ENCODE assay signal across 18 cellular contexts in genomic region chr2:173119944-173120343, GRCh38. TPM values are rescaled to one million over a fixed set of nuclear protein-coding genes. Genes with fewer than 3 reads are reported as not detected.
DNase-seq lines count a peak whose midpoint lies in the region; ATAC-seq, FAIRE-seq and TF ChIP-seq lines count a peak whose summit lies in the region.
"Had no signal": no experiment of that assay in that cellular context is flagged by ENCODE, and none has a peak within 500 bp of the region (broad histone marks: within the 10 kb centered on the region; RNA-seq: fewer than 3 reads in every experiment).

No MANE protein-coding gene starts in this region.

- dilution Hi-C loops in keratinocyte (cut with MboI; ENCODE audit: extremely low pct_ligation_motif_present, low sequenced_read_pairs) = no loop called here

- H3K4me1 ChIP-seq in OCI-LY3 (ENCODE audit: low read length) = peaks cover 51% of the 10 kb centered on the region
- H3K4me1 ChIP-seq in keratinocyte (ENCODE audit: control insufficient read depth, extremely low read depth, insufficient read depth, low read length) = peaks cover 21% of the 10 kb centered on the region

- peak; percentile 57 to 62 for ATAC-seq in natural killer cell treated with Interleukin-12 subunit alpha and Interleukin-12 subunit beta and Interleukin-15 and Interleukin-18, amount 100 ng/mL, for 72 hours
- ATAC-seq in natural killer cell (no peak), HG03135 (IDR thresholded peaks at IDR 0.05; ENCODE audit: unreplicated experiment) (no peak)
- ATAC-seq: activated T-cell treated with anti-CD3 and anti-CD28 coated beads, Interleukin-2, amount 50 U/mL, for 72 hours had no signal

- no peaks in the 10 kb centered on the region for H3K27me3 Mint-ChIP-seq in natural killer cell treated with Interleukin-12 subunit alpha and Interleukin-12 subunit beta and Interleukin-15 and Interleukin-18, amount 100 ng/mL, for 72 hours
- no peaks in the 10 kb centered on the region for H3K27me3 Mint-ChIP-seq in natural killer cell (ENCODE audit: low read depth in 2 of 2)

- H4K20me1 ChIP-seq in OCI-LY3 (ENCODE audit: insufficient read depth, low read length) (peaks cover 9% of the 10 kb centered on the region; the same call in 1 of the 2 replicates), keratinocyte (ENCODE audit: control insufficient read depth, extremely low read depth, insufficient read depth, low read length) (no peaks in the 10 kb centered on the region)

- no peak for DNase-seq in natural killer cell treated with Interleukin-12 subunit alpha and Interleukin-12 subunit beta and Interleukin-15 and Interleukin-18, amount 100 ng/mL, for 72 hours (ENCODE audit: low spot score)
- no peak for DNase-seq in natural killer cell
- DNase-seq in keratinocyte (ENCODE audit: low read depth, low spot score) = no peak
- DNase-seq in RPMI8226 = no peak
- DNase-seq in central memory CD4-positive, alpha-beta T cell = no peak
- DNase-seq in SKM-1 (lab: John Stamatoyannopoulos, UW; ENCODE audit: unreplicated experiment) = no peak
- DNase-seq: activated CD8-positive, alpha-beta T cell treated with anti-CD3 and anti-CD28 coated beads for 36 hours; activated T-cell treated with anti-CD3 and anti-CD28 coated beads, Interleukin-2, amount 50 U/mL, for 72 hours; COR-L47; EL; mesendoderm; PC-9; stimulated activated CD4-positive, alpha-beta T cell treated with anti-CD3 and anti-CD28 coated beads, Interleukin-2, amount 100 ng/mL, for 48 hours; WERI-Rb-1 had no signal

- H3K9me3 ChIP-seq in OCI-LY3 (ENCODE audit: insufficient read depth, low read length) (no peaks in the 10 kb centered on the region), keratinocyte (ENCODE audit: control insufficient read depth, low read depth, low read length) (no peaks in the 10 kb centered on the region)
- H3K9me3 ChIP-seq: thyroid gland had no signal

- FAIRE-seq in keratinocyte (lab: Jason Lieb, UNC) = no peak
- FAIRE-seq: endometrium had no signal

- H3K36me3 ChIP-seq in OCI-LY3 (replicated peaks; ENCODE audit: low read depth, low read length) = peaks cover 12% of the 10 kb centered on the region
- peaks cover 0 to 3% of the 10 kb centered on the region in 2 experiments for H3K36me3 ChIP-seq in keratinocyte (ENCODE audit: control insufficient read depth in 2 of 2, extremely low read depth in 1 of 2, insufficient read depth in 2 of 2, low read length in 2 of 2)
- H3K36me3 ChIP-seq: thyroid gland, WERI-Rb-1 had no signal

- peak overlapping the region; percentile 67 for H3K4me3 Mint-ChIP-seq in natural killer cell treated with Interleukin-12 subunit alpha and Interleukin-12 subunit beta and Interleukin-15 and Interleukin-18, amount 100 ng/mL, for 72 hours
- no peak overlapping the region for H3K4me3 Mint-ChIP-seq in natural killer cell
- H3K4me3 Mint-ChIP-seq: activated CD8-positive, alpha-beta T cell treated with anti-CD3 and anti-CD28 coated beads for 36 hours; activated T-cell treated with anti-CD3 and anti-CD28 coated beads, Interleukin-2, amount 50 U/mL, for 72 hours had no signal

- H3K4me1 Mint-ChIP-seq in natural killer cell treated with Interleukin-12 subunit alpha and Interleukin-12 subunit beta and Interleukin-15 and Interleukin-18, amount 100 ng/mL, for 72 hours (ENCODE audit: low read depth in 2 of 2) = peaks cover 35 to 51% of the 10 kb centered on the region in 2 donors
- H3K4me1 Mint-ChIP-seq in natural killer cell = no peaks in the 10 kb centered on the region

- H3K27ac ChIP-seq in OCI-LY3 (ENCODE audit: low read length) (peak overlapping the region; percentile 76), keratinocyte (ENCODE audit: control insufficient read depth, insufficient read depth, low read length) (peak overlapping the region; percentile 5)
- H3K27ac ChIP-seq: PC-9, WERI-Rb-1 had no signal

- peak overlapping the region; percentile 64 for H3K9ac ChIP-seq in OCI-LY3 (ENCODE audit: low read length)
- no peak overlapping the region for H3K9ac ChIP-seq in keratinocyte (ENCODE audit: control insufficient read depth, extremely low read depth, insufficient read depth, low read length)

- H3K4me3 ChIP-seq in OCI-LY3 (ENCODE audit: low read length) (peak overlapping the region; percentile 61), keratinocyte (ENCODE audit: control insufficient read depth in 2 of 3, extremely low read depth in 1 of 3, insufficient read depth in 2 of 3, low read depth in 1 of 3, low read length in 3 of 3) (no peak overlapping the region)
- H3K4me3 ChIP-seq: PC-9, thyroid gland had no signal

- H3K79me2 ChIP-seq in OCI-LY3 (ENCODE audit: low read length) (peaks cover 58% of the 10 kb centered on the region), keratinocyte (ENCODE audit: control insufficient read depth, insufficient read depth, low read length) (peaks cover 33% of the 10 kb centered on the region)

- no peaks in the 10 kb centered on the region for H3K27me3 ChIP-seq in OCI-LY3 (ENCODE audit: low read depth, low read length)
- no peaks in the 10 kb centered on the region for H3K27me3 ChIP-seq in keratinocyte (ENCODE audit: control insufficient read depth, extremely low read depth, insufficient read depth, low read length)
- H3K27me3 ChIP-seq: thyroid gland had no signal

- H3K9me1 ChIP-seq in keratinocyte (ENCODE audit: control insufficient read depth, extremely low read depth, insufficient read depth, low read length) = no peaks in the 10 kb centered on the region

- H3K27ac Mint-ChIP-seq in natural killer cell treated with Interleukin-12 subunit alpha and Interleukin-12 subunit beta and Interleukin-15 and Interleukin-18, amount 100 ng/mL, for 72 hours = peak overlapping the region; percentile 79 to 98
- no peak overlapping the region for H3K27ac Mint-ChIP-seq in natural killer cell
- H3K27ac Mint-ChIP-seq: activated CD8-positive, alpha-beta T cell treated with anti-CD3 and anti-CD28 coated beads for 36 hours; activated T-cell treated with anti-CD3 and anti-CD28 coated beads, Interleukin-2, amount 50 U/mL, for 72 hours had no signal

- intact Hi-C loops in natural killer cell (cut with micrococcal nuclease) = no loop called here

- peaks cover 24% of the 10 kb centered on the region for H3K36me3 Mint-ChIP-seq in natural killer cell treated with Interleukin-12 subunit alpha and Interleukin-12 subunit beta and Interleukin-15 and Interleukin-18, amount 100 ng/mL, for 72 hours
- no peaks in the 10 kb centered on the region for H3K36me3 Mint-ChIP-seq in natural killer cell

- H2AFZ ChIP-seq in OCI-LY3 (ENCODE audit: low read depth, low read length) (no peak overlapping the region), keratinocyte (ENCODE audit: control insufficient read depth, low read length) (no peak overlapping the region)
- H2AFZ ChIP-seq: PC-9 had no signal

- H3K9me3 Mint-ChIP-seq in natural killer cell treated with Interleukin-12 subunit alpha and Interleukin-12 subunit beta and Interleukin-15 and Interleukin-18, amount 100 ng/mL, for 72 hours = peaks cover 11% of the 10 kb centered on the region
- no peaks in the 10 kb centered on the region for H3K9me3 Mint-ChIP-seq in natural killer cell
- H3K9me3 Mint-ChIP-seq: activated CD8-positive, alpha-beta T cell treated with anti-CD3 and anti-CD28 coated beads for 36 hours had no signal

- peak overlapping the region; percentile 89 for H3K4me2 ChIP-seq in OCI-LY3 (ENCODE audit: low read length)
- H3K4me2 ChIP-seq in keratinocyte (ENCODE audit: control insufficient read depth, extremely low read depth, insufficient read depth, low read depth, low read length) = no peak overlapping the region
- H3K4me2 ChIP-seq: PC-9 had no signal

- TF ChIP-seq CTCF in natural killer cell (IDR thresholded peaks at IDR 0.05) (no peak), OCI-LY3 (IDR thresholded peaks at IDR 0.05; ENCODE audit: low read depth, low read length) (no peak), keratinocyte (optimal IDR thresholded peaks at IDR 0.05 in 1 of 3, IDR thresholded peaks at IDR 0.05 in 1 of 3, conservative IDR thresholded peaks at IDR 0.05 in 1 of 3; ENCODE audit: extremely low read depth in 1 of 3, insufficient read depth in 2 of 3, low read length in 3 of 3) (no peak)

RNA-seq across cellular contexts. Expression of gene MAP3K20, which starts 44.3 kb away (rescaled TPM):
- 10 to 100 TPM; 30.1 to 76.8 TPM for total RNA-seq in natural killer cell treated with Interleukin-12 subunit alpha and Interleukin-12 subunit beta and Interleukin-15 and Interleukin-18, amount 100 ng/mL, for 72 hours
- total RNA-seq in natural killer cell = 1 to 10 TPM; 1.6 to 3.0 (median 2.5) TPM
- 23.9 to 31.7 TPM (median 28.1 TPM) in 3 replicates for polyA plus RNA-seq in keratinocyte
- polyA plus RNA-seq in keratinocyte (2011; ENCODE audit: low read depth) = 16.6 TPM
- 18.3 and 35.3 TPM in 2 replicates for polyA plus RNA-seq in keratinocyte (2011; cell fraction: cytosol; rRNA removed)
- 21.7 and 21.9 TPM in 2 replicates for polyA plus RNA-seq in keratinocyte (2011; cell fraction: nucleus; rRNA removed)
- polyA plus RNA-seq in keratinocyte (2012; ENCODE audit: low replicate concordance) = 17.5 and 24.7 TPM in 2 replicates
- polyA minus RNA-seq in keratinocyte = 8.5 to 72.1 TPM (median 43.9 TPM) in 3 replicates
- 59.5 TPM for polyA minus RNA-seq in keratinocyte (2011; cell fraction: cytosol; rRNA and poly(A)+ RNA removed)
- 16.7 and 40.3 TPM in 2 replicates for polyA minus RNA-seq in keratinocyte (2011; cell fraction: nucleus; rRNA and poly(A)+ RNA removed)

Comparison
In these comparisons a context has a peak if more than half of its experiments do, and no peak if none do; other contexts are left out.
1. ATAC-seq: peak in natural killer cell treated with Interleukin-12 subunit alpha and Interleukin-12 subunit beta and Interleukin-15 and Interleukin-18, amount 100 ng/mL, for 72 hours (2 of 2); none in natural killer cell (0 of 3) and HG03135 (single experiment).
2. H3K27ac Mint-ChIP-seq: peak in natural killer cell treated with Interleukin-12 subunit alpha and Interleukin-12 subunit beta and Interleukin-15 and Interleukin-18, amount 100 ng/mL, for 72 hours (2 of 2); none in natural killer cell (0 of 2).
3. RNA of gene MAP3K20, which starts 44.3 kb away (total RNA-seq): 30.1 to 76.8 TPM in natural killer cell treated with Interleukin-12 subunit alpha and Interleukin-12 subunit beta and Interleukin-15 and Interleukin-18, amount 100 ng/mL, for 72 hours; 1.6 to 3.0 TPM in natural killer cell; every median in the first group is over 4 times any median in the second.